ENCODE assay signal across 18 cellular contexts in the genomic region with DNA sequence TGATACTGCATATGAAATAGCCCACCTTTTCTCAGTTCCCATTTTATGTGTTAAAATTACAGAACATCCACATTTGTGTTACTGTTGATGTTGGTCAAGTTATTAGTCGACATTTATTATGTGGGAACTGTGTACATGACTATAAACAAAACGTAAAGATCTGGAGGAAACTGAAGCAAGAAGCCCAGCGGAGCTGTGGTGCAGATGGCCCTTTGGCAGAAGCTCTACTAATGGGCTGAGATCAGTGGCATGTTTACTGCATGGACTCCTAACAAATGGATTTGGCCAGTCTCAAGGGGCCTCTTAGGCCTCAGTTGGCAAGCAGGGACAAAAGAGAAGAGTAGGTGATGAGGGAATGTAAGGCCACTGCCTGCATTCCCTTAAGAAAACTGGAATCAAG.
DNase-seq lines count a peak whose midpoint lies in the region; TF ChIP-seq lines count a peak whose summit lies in the region.
"Had no signal": no experiment of that assay in that cellular context is flagged by ENCODE, and none has a peak within 500 bp of the region (broad histone marks: within the 10 kb centered on the region; RNA-seq: fewer than 3 reads in every experiment).

No MANE protein-coding gene starts in this region.

- no peak overlapping the region for H3K14ac ChIP-seq in mesenchymal stem cell (ENCODE audit: low read length in 2 of 2)

- H3K4ac ChIP-seq in mesenchymal stem cell (ENCODE audit: low read depth in 1 of 2, low read length in 2 of 2), result no peak overlapping the region

- peak overlapping the region in 1 of 2 experiments; percentile 16 for H3K18ac ChIP-seq in mesenchymal stem cell (ENCODE audit: low read depth in 1 of 2, low read length in 2 of 2)

- DNase-seq in NCI-H82 (lab: John Stamatoyannopoulos, UW), result peak; percentile 11
- DNase-seq in NCI-H82 treated with DMSO at 0.1 percent for 48 hours (lab: John Stamatoyannopoulos, UW; ENCODE audit: unreplicated experiment), result no peak
- peak; percentile 8 for DNase-seq in G401 (ENCODE audit: low spot score)
- DNase-seq in NCI-H446 treated with DMSO at 0.1 percent for 48 hours (lab: John Stamatoyannopoulos, UW), result peak; percentile 55
- no peak for DNase-seq in mesenchymal stem cell
- no peak for DNase-seq in activated CD4-positive, alpha-beta T cell treated with anti-CD3 and anti-CD28 coated beads, Interleukin-2, amount 50 U/mL, for 48 hours
- no peak for DNase-seq in BE2C
- no peak for DNase-seq in NOMO-1 (lab: John Stamatoyannopoulos, UW; ENCODE audit: unreplicated experiment in 2 of 2)
- DNase-seq: CD4-positive, alpha-beta T cell; CD8-positive, alpha-beta memory T cell; DMS153; DMS79; EL; GF-D8; GOT3; HFFc6 had no signal

- H4K8ac ChIP-seq in mesenchymal stem cell (ENCODE audit: low read length), result peak overlapping the region; percentile 61

- in situ Hi-C loops in G401 (cut with HindIII; ENCODE audit: low sequenced_read_pairs), result no loop called here

- H2AFZ ChIP-seq in mesenchymal stem cell (ENCODE audit: low read depth, low read length), result no peak overlapping the region

- H3K9me3 ChIP-seq in mesenchymal stem cell (ENCODE audit: control insufficient read depth, low read length) (no peaks in the 10 kb centered on the region), BE2C (no peaks in the 10 kb centered on the region)
- H3K9me3 ChIP-seq: BLaER1 treated with 17β-estradiol and CSF1 and Interleukin-3, amounts not matched to agents 10 nM and 100 nM; HAP-1 had no signal

- no peak overlapping the region for H2BK5ac ChIP-seq in mesenchymal stem cell (ENCODE audit: low read depth, low read length, poor library complexity, severe bottlenecking)

- peaks cover 2% of the 10 kb centered on the region for H3K4me1 ChIP-seq in mesenchymal stem cell (ENCODE audit: control insufficient read depth, insufficient read depth, low read depth, low read length)
- no peaks in the 10 kb centered on the region for H3K4me1 ChIP-seq in BE2C
- H3K4me1 ChIP-seq: HAP-1 had no signal

- no peak overlapping the region for H3K4me3 ChIP-seq in mesenchymal stem cell (ENCODE audit: insufficient read depth in 1 of 2, low read depth in 1 of 2, low read length in 2 of 2)
- no peak overlapping the region for H3K4me3 ChIP-seq in BE2C (ENCODE audit: low read depth, low read length)
- H3K4me3 ChIP-seq: BLaER1 treated with 17β-estradiol and CSF1 and Interleukin-3, amounts not matched to agents 10 nM and 100 nM; HAP-1 had no signal

- H2BK12ac ChIP-seq in mesenchymal stem cell (ENCODE audit: low read length in 2 of 2), result peak overlapping the region; percentile 12 to 72

- WGBS in mesenchymal stem cell, result 45% methylated on average over 3 of the region's 3 CpGs

- H3K23ac ChIP-seq in mesenchymal stem cell (ENCODE audit: low read length in 2 of 2), result no peak overlapping the region

- no peak overlapping the region for H3K27ac ChIP-seq in mesenchymal stem cell (ENCODE audit: low read length, poor library complexity, severe bottlenecking)
- H3K27ac ChIP-seq: BLaER1 treated with 17β-estradiol and CSF1 and Interleukin-3, amounts not matched to agents 10 nM and 100 nM had no signal

- no peak overlapping the region for H2BK15ac ChIP-seq in mesenchymal stem cell (ENCODE audit: low read depth, poor library complexity, severe bottlenecking)

- H3K27me3 ChIP-seq in mesenchymal stem cell (ENCODE audit: control insufficient read depth in 1 of 2, insufficient read depth in 1 of 2, low read length in 2 of 2), result no peaks in the 10 kb centered on the region
- peaks cover 38% of the 10 kb centered on the region for H3K27me3 ChIP-seq in BE2C
- H3K27me3 ChIP-seq: BLaER1 treated with 17β-estradiol and CSF1 and Interleukin-3, amounts not matched to agents 10 nM and 100 nM had no signal

- H4K91ac ChIP-seq in mesenchymal stem cell (ENCODE audit: low read length), result no peak overlapping the region

- no peak overlapping the region for H2AK5ac ChIP-seq in mesenchymal stem cell (ENCODE audit: low read length, severe bottlenecking)

- H3K9ac ChIP-seq in mesenchymal stem cell (ENCODE audit: low read length), result no peak overlapping the region
- H3K9ac ChIP-seq: BLaER1 treated with 17β-estradiol and CSF1 and Interleukin-3, amounts not matched to agents 10 nM and 100 nM had no signal

- no peak overlapping the region for H2BK120ac ChIP-seq in mesenchymal stem cell (ENCODE audit: low read depth, low read length)

- no peak overlapping the region for H3K4me2 ChIP-seq in mesenchymal stem cell (ENCODE audit: low read length, poor library complexity, severe bottlenecking)
- H3K4me2 ChIP-seq: BLaER1 treated with 17β-estradiol and CSF1 and Interleukin-3, amounts not matched to agents 10 nM and 100 nM had no signal

- TF ChIP-seq CTCF in BE2C (IDR thresholded peaks at IDR 0.05; ENCODE audit: low read depth, low read length), result no peak

- H3K36me3 ChIP-seq in mesenchymal stem cell (ENCODE audit: control insufficient read depth in 1 of 2, insufficient read depth in 2 of 2, low read depth in 1 of 2, low read length in 2 of 2) (no peaks in the 10 kb centered on the region), BE2C (no peaks in the 10 kb centered on the region)
- H3K36me3 ChIP-seq: BLaER1 treated with 17β-estradiol and CSF1 and Interleukin-3, amounts not matched to agents 10 nM and 100 nM; HAP-1 had no signal

- H3K79me1 ChIP-seq in mesenchymal stem cell (replicated peaks; ENCODE audit: low read length, poor library complexity, severe bottlenecking), result no peaks in the 10 kb centered on the region

Comparison
In these comparisons a context has a peak if more than half of its experiments do, and no peak if none do; other contexts are left out.
1. DNase-seq: peak in NCI-H82 (single experiment), G401 (single experiment) and NCI-H446 treated with DMSO at 0.1 percent for 48 hours (single experiment); none in NCI-H82 treated with DMSO at 0.1 percent for 48 hours (single experiment), mesenchymal stem cell (single experiment), activated CD4-positive, alpha-beta T cell treated with anti-CD3 and anti-CD28 coated beads, Interleukin-2, amount 50 U/mL, for 48 hours (0 of 2), BE2C (single experiment) and NOMO-1 (0 of 2).